In the genomic region with DNA sequence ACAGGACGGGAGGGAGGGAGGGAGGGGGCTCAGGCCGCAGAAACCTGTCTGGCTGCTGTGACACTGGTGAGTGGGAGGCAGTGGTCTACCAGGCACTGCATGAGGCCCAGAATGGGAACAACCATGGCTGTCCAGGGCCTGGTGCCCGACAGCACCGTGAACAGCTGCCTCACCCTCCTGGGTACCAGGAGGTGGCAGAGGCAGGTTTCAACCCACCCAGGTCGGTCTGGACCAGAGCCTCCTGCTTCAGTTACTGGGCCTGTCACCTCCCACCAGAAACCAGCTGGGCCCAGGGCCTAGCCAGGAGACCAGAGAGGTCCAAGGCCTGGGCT, we compare ENCODE assay signal across 1 cellular context.
TF ChIP-seq lines count a peak whose summit lies in the region.

No MANE protein-coding gene starts in this region.

TF ChIP-seq in GM12878, 131 proteins besides CTCF, POLR2A, EP300 and RAD21:
- no peak for TF ChIP-seq SPI1 (IDR thresholded peaks at IDR 0.05; ENCODE audit: borderline replicate concordance, insufficient read depth, low read depth, low read length)
- no peak for TF ChIP-seq SUZ12 (IDR thresholded peaks at IDR 0.05; ENCODE audit: unreplicated experiment)
- TF ChIP-seq KAT2A (conservative IDR thresholded peaks at IDR 0.05; ENCODE audit: control insufficient read depth, low read depth, low read length): no peak
